Comparison of ENCODE assay signal across 10 cellular contexts in genomic region chr18:23143871-23144270, GRCh38. TPM values are rescaled to one million over a fixed set of nuclear protein-coding genes. Genes with fewer than 3 reads are reported as not detected.
DNase-seq lines count a peak whose midpoint lies in the region; ATAC-seq and TF ChIP-seq lines count a peak whose summit lies in the region.
"Had no signal": no experiment of that assay in that cellular context is flagged by ENCODE, and none has a peak within 500 bp of the region (broad histone marks: within the 10 kb centered on the region; RNA-seq: fewer than 3 reads in every experiment).

No MANE protein-coding gene starts in this region.

- peak overlapping the region; percentile 73 for H3K27ac ChIP-seq in vagina

- H3K36me3 Mint-ChIP-seq in activated T-cell treated with anti-CD3 and anti-CD28 coated beads, Interleukin-2, amount 50 U/mL, for 72 hours (ENCODE audit: insufficient read depth in 2 of 2) = no peaks in the 10 kb centered on the region
- peaks cover 4% of the 10 kb centered on the region for H3K36me3 Mint-ChIP-seq in chondrocyte (ENCODE audit: low read depth)
- no peaks in the 10 kb centered on the region for H3K36me3 Mint-ChIP-seq in mesothelial cell of epicardium
- H3K36me3 Mint-ChIP-seq: memory B cell had no signal

- TF ChIP-seq POLR2A in vagina (IDR thresholded peaks at IDR 0.05) = no peak

- ATAC-seq in activated T-cell treated with anti-CD3 and anti-CD28 coated beads, Interleukin-2, amount 50 U/mL, for 72 hours (replicated peaks in 1 of 2) = no peak
- ATAC-seq in HG03097 (IDR thresholded peaks at IDR 0.05; ENCODE audit: low FRiP score, unreplicated experiment) (no peak), GM19395 (IDR thresholded peaks at IDR 0.05; ENCODE audit: unreplicated experiment) (no peak)

- peaks cover 5% of the 10 kb centered on the region for H3K27me3 Mint-ChIP-seq in activated T-cell treated with anti-CD3 and anti-CD28 coated beads, Interleukin-2, amount 50 U/mL, for 72 hours (ENCODE audit: low read depth)
- no peaks in the 10 kb centered on the region for H3K27me3 Mint-ChIP-seq in chondrocyte (ENCODE audit: low read depth)
- H3K27me3 Mint-ChIP-seq in mesothelial cell of epicardium (ENCODE audit: low read depth) = peaks cover 6% of the 10 kb centered on the region
- H3K27me3 Mint-ChIP-seq: memory B cell had no signal

- H3K4me3 Mint-ChIP-seq in activated T-cell treated with anti-CD3 and anti-CD28 coated beads, Interleukin-2, amount 50 U/mL, for 72 hours = no peak overlapping the region
- H3K4me3 Mint-ChIP-seq in chondrocyte (ENCODE audit: unreplicated experiment) = peak overlapping the region; percentile 28
- H3K4me3 Mint-ChIP-seq in mesothelial cell of epicardium = peak overlapping the region; percentile 16
- H3K4me3 Mint-ChIP-seq: memory B cell had no signal

- intact Hi-C loops in vagina (cut with DNase I) = no loop called here

- peaks cover 19% of the 10 kb centered on the region for H3K4me1 Mint-ChIP-seq in activated T-cell treated with anti-CD3 and anti-CD28 coated beads, Interleukin-2, amount 50 U/mL, for 72 hours (ENCODE audit: low read depth)
- peaks cover 64% of the 10 kb centered on the region for H3K4me1 Mint-ChIP-seq in chondrocyte (ENCODE audit: low read depth)
- peaks cover 58% of the 10 kb centered on the region for H3K4me1 Mint-ChIP-seq in mesothelial cell of epicardium

- H3K9me3 Mint-ChIP-seq in activated T-cell treated with anti-CD3 and anti-CD28 coated beads, Interleukin-2, amount 50 U/mL, for 72 hours = no peaks in the 10 kb centered on the region
- H3K9me3 Mint-ChIP-seq in chondrocyte (ENCODE audit: low read depth) (no peaks in the 10 kb centered on the region), mesothelial cell of epicardium (no peaks in the 10 kb centered on the region)
- H3K9me3 Mint-ChIP-seq: memory B cell had no signal

- H3K27me3 ChIP-seq in vagina = no peaks in the 10 kb centered on the region

- no peaks in the 10 kb centered on the region for H3K9me3 ChIP-seq in vagina

- no peak for DNase-seq in activated T-cell treated with anti-CD3 and anti-CD28 coated beads, Interleukin-2, amount 50 U/mL, for 72 hours
- DNase-seq in activated T-cell treated with anti-CD3 and anti-CD28 coated beads, Interleukin-2, amount 50 U/mL, for 1 hour = no peak
- DNase-seq in chondrocyte (ENCODE audit: low spot score) = no peak
- no peak for DNase-seq in mesothelial cell of epicardium (ENCODE audit: low spot score in 2 of 2, unreplicated experiment in 2 of 2)
- DNase-seq in vagina (ENCODE audit: extremely low spot score in 2 of 2) = no peak
- DNase-seq in NCI-H2196 (lab: John Stamatoyannopoulos, UW; ENCODE audit: unreplicated experiment) = no peak
- DNase-seq: activated CD4-positive, CD25-positive, alpha-beta regulatory T cell treated with anti-CD3 and anti-CD28 coated beads, Interleukin-2, amount 50 U/mL, for 72 hours had no signal

- no peaks in the 10 kb centered on the region for H3K36me3 ChIP-seq in vagina

- peaks cover 37% of the 10 kb centered on the region for H3K4me1 ChIP-seq in vagina

- no peak overlapping the region for H3K4me3 ChIP-seq in vagina

- TF ChIP-seq CTCF in chondrocyte (IDR thresholded peaks at IDR 0.05) = no peak
- no peak for TF ChIP-seq CTCF in mesothelial cell of epicardium (IDR thresholded peaks at IDR 0.05; ENCODE audit: unreplicated experiment)
- no peak for TF ChIP-seq CTCF in vagina (IDR thresholded peaks at IDR 0.05)

- H3K27ac Mint-ChIP-seq in activated T-cell treated with anti-CD3 and anti-CD28 coated beads, Interleukin-2, amount 50 U/mL, for 72 hours = peak overlapping the region; percentile 51
- H3K27ac Mint-ChIP-seq in chondrocyte (ENCODE audit: unreplicated experiment) (peak overlapping the region; percentile 98), mesothelial cell of epicardium (peak overlapping the region; percentile 95)
- H3K27ac Mint-ChIP-seq: memory B cell had no signal

RNA-seq across cellular contexts. Expression of gene CABLES1, which starts 8.6 kb away (rescaled TPM):
- 10 to 100 TPM in 1 of 2 donors, 1 to 10 TPM in 1; 5.5 to 15.0 TPM for total RNA-seq in activated T-cell treated with anti-CD3 and anti-CD28 coated beads, Interleukin-2, amount 50 U/mL, for 72 hours
- 26.2 to 46.3 TPM (median 29.3 TPM) in 3 replicates for total RNA-seq in chondrocyte
- 11.3 to 12.7 TPM (median 12.0 TPM) in 3 replicates for total RNA-seq in mesothelial cell of epicardium
- 39.3 TPM for total RNA-seq in vagina

Comparison
In these comparisons a context has a peak if more than half of its experiments do, and no peak if none do; other contexts are left out.
1. H3K4me3 Mint-ChIP-seq: peak in chondrocyte (single experiment) and mesothelial cell of epicardium (single experiment); none in activated T-cell treated with anti-CD3 and anti-CD28 coated beads, Interleukin-2, amount 50 U/mL, for 72 hours (0 of 2).
2. Peak in every context shown above with its lines, with median percentiles within 50 percentile points of each other: H3K27ac Mint-ChIP-seq.